ENCODE assay signal across 42 cellular contexts in the genomic region with DNA sequence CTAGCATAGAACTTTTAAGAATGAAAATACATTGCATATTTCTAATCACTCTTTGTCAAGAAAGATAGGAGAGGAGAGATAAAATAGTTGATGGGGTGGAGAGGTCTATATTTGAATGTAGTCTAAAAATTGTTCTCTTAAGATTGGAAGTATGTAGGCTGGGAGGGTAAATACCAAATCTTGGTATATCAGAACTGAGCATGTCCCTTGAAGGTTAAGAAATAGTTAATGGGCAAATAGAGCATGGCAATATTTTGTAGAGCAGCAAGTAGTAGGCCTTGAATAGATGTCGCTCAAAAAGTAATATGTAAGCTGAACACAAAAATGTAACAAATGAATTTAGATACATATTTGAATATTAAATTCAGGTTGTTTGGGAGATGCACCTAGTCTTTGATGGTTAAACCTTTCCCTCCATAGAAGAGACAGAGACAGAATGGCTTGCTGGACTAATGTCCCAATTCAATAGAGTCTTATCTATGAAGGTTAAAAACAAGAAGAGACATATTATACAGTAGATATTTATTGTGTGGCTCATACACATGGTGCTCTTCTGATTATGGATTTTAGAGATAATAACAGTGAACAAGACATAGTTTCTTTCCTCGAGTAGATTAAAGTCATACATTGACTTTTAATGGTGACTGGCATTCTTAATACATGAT. TPM values are rescaled to one million over a fixed set of nuclear protein-coding genes. Genes with fewer than 3 reads are reported as not detected.
"Had no signal": no experiment of that assay in that cellular context is flagged by ENCODE, and none has a peak within 500 bp of the region (broad histone marks: within the 10 kb centered on the region; RNA-seq: fewer than 3 reads in every experiment).

No MANE protein-coding gene starts in this region.

- ATAC-seq: activated naive CD4-positive, alpha-beta T cell treated with anti-CD3 and anti-CD28 coated beads, Interleukin-2, amount 50 U/mL, for 72 hours; activated naive CD8-positive, alpha-beta T cell treated with anti-CD3 and anti-CD28 coated beads, Interleukin-2, amount 50 U/mL, for 24 hours; activated T-cell treated with anti-CD3 and anti-CD28 coated beads, Interleukin-2, amount 50 U/mL, for 4 hours; activated T-cell treated with anti-CD3 and anti-CD28 coated beads, Interleukin-2, amount 50 U/mL, for 72 hours; activated T-helper 17 cell treated with anti-CD3 and anti-CD28 coated beads, Interleukin-2, amount 50 U/mL, for 72 hours; body of pancreas had no signal

- H3K27ac Mint-ChIP-seq: activated naive CD4-positive, alpha-beta T cell treated with anti-CD3 and anti-CD28 coated beads for 36 hours; activated naive CD4-positive, alpha-beta T cell treated with anti-CD3 and anti-CD28 coated beads, Interleukin-2, amount 10 ng/mL, durations not matched to agents 7 days and 5 days; activated naive CD4-positive, alpha-beta T cell treated with anti-CD3 and anti-CD28 coated beads, Interleukin-2, amount 50 U/mL, for 24 hours; activated naive CD4-positive, alpha-beta T cell treated with anti-CD3 and anti-CD28 coated beads, Interleukin-2, amount 50 U/mL, for 72 hours; activated naive CD8-positive, alpha-beta T cell; activated naive CD8-positive, alpha-beta T cell treated with anti-CD3 and anti-CD28 coated beads for 36 hours; activated naive CD8-positive, alpha-beta T cell treated with anti-CD3 and anti-CD28 coated beads, Interleukin-2, amount 10 ng/mL, durations not matched to agents 7 days and 5 days; activated naive CD8-positive, alpha-beta T cell treated with anti-CD3 and anti-CD28 coated beads, Interleukin-2, amount 50 U/mL, for 24 hours; activated T-cell treated with anti-CD3 and anti-CD28 coated beads, Interleukin-2, amount 50 U/mL, for 24 hours; activated T-cell treated with anti-CD3 and anti-CD28 coated beads, Interleukin-2, amount 50 U/mL, for 72 hours; activated T-helper 1 cell treated with anti-CD3 and anti-CD28 coated beads, Interleukin-12 subunit alpha, Interleukin-12 subunit beta, Interleukin-2, Interleukin-4 antibody, amounts not matched to agents 30 ng/mL and 10 ng/mL and 1 ng/mL, durations not matched to agents 14 hours and 24 hours and 36 hours; activated T-helper 17 cell treated with anti-CD3 and anti-CD28 coated beads, Interleukin-2, amount 50 U/mL, for 72 hours; activated T-helper 2 cell treated with anti-CD3 and anti-CD28 coated beads, Interferon-gamma antibody, Interleukin-2, Interleukin-4, amounts not matched to agents 10 μg/mL and 5 μg/mL and 100 μg/mL, durations not matched to agents 14 hours and 24 hours and 36 hours; brain had no signal

- H3K36me3 Mint-ChIP-seq: activated naive CD4-positive, alpha-beta T cell treated with anti-CD3 and anti-CD28 coated beads, Interleukin-2, amount 10 ng/mL, durations not matched to agents 7 days and 5 days; activated naive CD4-positive, alpha-beta T cell treated with anti-CD3 and anti-CD28 coated beads, Interleukin-2, amount 50 U/mL, for 24 hours; activated naive CD4-positive, alpha-beta T cell treated with anti-CD3 and anti-CD28 coated beads, Interleukin-2, amount 50 U/mL, for 72 hours; activated naive CD8-positive, alpha-beta T cell; activated naive CD8-positive, alpha-beta T cell treated with anti-CD3 and anti-CD28 coated beads for 36 hours; activated naive CD8-positive, alpha-beta T cell treated with anti-CD3 and anti-CD28 coated beads, Interleukin-2, amount 10 ng/mL, durations not matched to agents 7 days and 5 days; brain had no signal

- H3K27me3 Mint-ChIP-seq: activated naive CD4-positive, alpha-beta T cell treated with anti-CD3 and anti-CD28 coated beads, Interleukin-2, amount 10 ng/mL, durations not matched to agents 7 days and 5 days; activated naive CD8-positive, alpha-beta T cell; activated naive CD8-positive, alpha-beta T cell treated with anti-CD3 and anti-CD28 coated beads for 36 hours; activated naive CD8-positive, alpha-beta T cell treated with anti-CD3 and anti-CD28 coated beads, Interleukin-2, amount 10 ng/mL, durations not matched to agents 7 days and 5 days; activated naive CD8-positive, alpha-beta T cell treated with anti-CD3 and anti-CD28 coated beads, Interleukin-2, amount 50 U/mL, for 24 hours; activated T-cell treated with anti-CD3 and anti-CD28 coated beads, Interleukin-2, amount 50 U/mL, for 24 hours; activated T-helper 17 cell treated with anti-CD3 and anti-CD28 coated beads, Interleukin-2, amount 50 U/mL, for 72 hours had no signal

- H3K4me1 Mint-ChIP-seq: activated naive CD4-positive, alpha-beta T cell treated with anti-CD3 and anti-CD28 coated beads, Interleukin-2, amount 10 ng/mL, durations not matched to agents 7 days and 5 days; activated naive CD4-positive, alpha-beta T cell treated with anti-CD3 and anti-CD28 coated beads, Interleukin-2, amount 50 U/mL, for 24 hours; activated naive CD8-positive, alpha-beta T cell treated with anti-CD3 and anti-CD28 coated beads for 36 hours; activated naive CD8-positive, alpha-beta T cell treated with anti-CD3 and anti-CD28 coated beads, Interleukin-2, amount 10 ng/mL, durations not matched to agents 7 days and 5 days; activated naive CD8-positive, alpha-beta T cell treated with anti-CD3 and anti-CD28 coated beads, Interleukin-2, amount 50 U/mL, for 24 hours; activated T-helper 17 cell treated with anti-CD3 and anti-CD28 coated beads, Interleukin-2, amount 50 U/mL, for 72 hours; brain; central memory CD8-positive, alpha-beta T cell had no signal

- H3K9me3 Mint-ChIP-seq: activated naive CD4-positive, alpha-beta T cell treated with anti-CD3 and anti-CD28 coated beads for 36 hours; activated naive CD4-positive, alpha-beta T cell treated with anti-CD3 and anti-CD28 coated beads, Interleukin-2, amount 10 ng/mL, durations not matched to agents 7 days and 5 days; activated naive CD4-positive, alpha-beta T cell treated with anti-CD3 and anti-CD28 coated beads, Interleukin-2, amount 50 U/mL, for 24 hours; activated naive CD4-positive, alpha-beta T cell treated with anti-CD3 and anti-CD28 coated beads, Interleukin-2, amount 50 U/mL, for 72 hours; activated naive CD8-positive, alpha-beta T cell treated with anti-CD3 and anti-CD28 coated beads for 36 hours; activated naive CD8-positive, alpha-beta T cell treated with anti-CD3 and anti-CD28 coated beads, Interleukin-2, amount 10 ng/mL, durations not matched to agents 7 days and 5 days; activated naive CD8-positive, alpha-beta T cell treated with anti-CD3 and anti-CD28 coated beads, Interleukin-2, amount 50 U/mL, for 24 hours; activated T-cell treated with anti-CD3 and anti-CD28 coated beads, Interleukin-2, amount 50 U/mL, for 24 hours; activated T-cell treated with anti-CD3 and anti-CD28 coated beads, Interleukin-2, amount 50 U/mL, for 4 hours; activated T-cell treated with anti-CD3 and anti-CD28 coated beads, Interleukin-2, amount 50 U/mL, for 72 hours; activated T-helper 1 cell treated with anti-CD3 and anti-CD28 coated beads, Interleukin-12 subunit alpha, Interleukin-12 subunit beta, Interleukin-2, Interleukin-4 antibody, amounts not matched to agents 30 ng/mL and 10 ng/mL and 1 ng/mL, durations not matched to agents 14 hours and 24 hours and 36 hours; activated T-helper 17 cell treated with anti-CD3 and anti-CD28 coated beads, Interleukin-2, amount 50 U/mL, for 72 hours; activated T-helper 2 cell treated with anti-CD3 and anti-CD28 coated beads, Interferon-gamma antibody, Interleukin-2, Interleukin-4, amounts not matched to agents 10 μg/mL and 5 μg/mL and 100 μg/mL, durations not matched to agents 14 hours and 24 hours and 36 hours; brain; central memory CD8-positive, alpha-beta T cell had no signal

- DNase-seq: activated effector memory CD4-positive, alpha-beta T cell treated with anti-CD3 and anti-CD28 coated beads, Interleukin-2, amount 50 U/mL, for 16 hours; activated effector memory CD4-positive, alpha-beta T cell treated with Interleukin-2 at 50 U/mL for 16 hours; activated gamma-delta T cell; activated gamma-delta T cell treated with Interleukin-2 at 50 U/mL for 16 hours; activated naive CD4-positive, alpha-beta T cell; activated naive CD4-positive, alpha-beta T cell treated with anti-CD3 and anti-CD28 coated beads for 36 hours; activated naive CD4-positive, alpha-beta T cell treated with anti-CD3 and anti-CD28 coated beads, Interleukin-2, amount 10 ng/mL, durations not matched to agents 7 days and 5 days; activated naive CD4-positive, alpha-beta T cell treated with anti-CD3 and anti-CD28 coated beads, Interleukin-2, amount 50 U/mL, for 16 hours; activated naive CD4-positive, alpha-beta T cell treated with Interleukin-2 at 50 U/mL for 16 hours; activated naive CD8-positive, alpha-beta T cell treated with anti-CD3 and anti-CD28 coated beads for 36 hours; activated naive CD8-positive, alpha-beta T cell treated with anti-CD3 and anti-CD28 coated beads, Interleukin-2, amount 10 ng/mL, durations not matched to agents 7 days and 5 days; activated naive CD8-positive, alpha-beta T cell treated with anti-CD3 and anti-CD28 coated beads, Interleukin-2, amount 50 U/mL, for 24 hours; activated T-cell treated with anti-CD3 and anti-CD28 coated beads, Interleukin-2, amount 50 U/mL, for 1 hour; activated T-cell treated with anti-CD3 and anti-CD28 coated beads, Interleukin-2, amount 50 U/mL, for 24 hours; activated T-cell treated with anti-CD3 and anti-CD28 coated beads, Interleukin-2, amount 50 U/mL, for 4 hours; activated T-cell treated with anti-CD3 and anti-CD28 coated beads, Interleukin-2, amount 50 U/mL, for 48 hours; activated T-cell treated with anti-CD3 and anti-CD28 coated beads, Interleukin-2, amount 50 U/mL, for 72 hours; adrenal gland; amniotic stem cell; amygdala; anterior cingulate cortex; aorta; body of pancreas; brain microvascular endothelial cell; central memory CD4-positive, alpha-beta T cell; cerebellar nuclear complex had no signal

- H3K27ac ChIP-seq: adrenal gland, ascending aorta, body of pancreas, brain microvascular endothelial cell, breast epithelium, cardiac muscle cell had no signal

- H3K36me3 ChIP-seq: adrenal gland, ascending aorta, brain microvascular endothelial cell, breast epithelium, cardiac muscle cell had no signal

- H3K27me3 ChIP-seq: adrenal gland, ascending aorta, body of pancreas, brain microvascular endothelial cell, breast epithelium, cardiac muscle cell had no signal

- H3K4me1 ChIP-seq: adrenal gland, ascending aorta, breast epithelium had no signal

- H3K4me3 ChIP-seq: adrenal gland, ascending aorta, body of pancreas, breast epithelium, cardiac muscle cell had no signal

- FAIRE-seq: astrocyte, bronchial epithelial cell had no signal

- H3K9me3 ChIP-seq: adrenal gland, ascending aorta, body of pancreas, breast epithelium had no signal

- H3K4me3 Mint-ChIP-seq: activated naive CD4-positive, alpha-beta T cell treated with anti-CD3 and anti-CD28 coated beads for 36 hours; activated naive CD4-positive, alpha-beta T cell treated with anti-CD3 and anti-CD28 coated beads, Interleukin-2, amount 10 ng/mL, durations not matched to agents 7 days and 5 days; activated naive CD4-positive, alpha-beta T cell treated with anti-CD3 and anti-CD28 coated beads, Interleukin-2, amount 50 U/mL, for 24 hours; activated naive CD8-positive, alpha-beta T cell; activated naive CD8-positive, alpha-beta T cell treated with anti-CD3 and anti-CD28 coated beads for 36 hours; activated naive CD8-positive, alpha-beta T cell treated with anti-CD3 and anti-CD28 coated beads, Interleukin-2, amount 10 ng/mL, durations not matched to agents 7 days and 5 days; activated naive CD8-positive, alpha-beta T cell treated with anti-CD3 and anti-CD28 coated beads, Interleukin-2, amount 50 U/mL, for 24 hours; activated T-cell treated with anti-CD3 and anti-CD28 coated beads, Interleukin-2, amount 50 U/mL, for 24 hours; activated T-cell treated with anti-CD3 and anti-CD28 coated beads, Interleukin-2, amount 50 U/mL, for 4 hours; activated T-cell treated with anti-CD3 and anti-CD28 coated beads, Interleukin-2, amount 50 U/mL, for 72 hours; activated T-helper 1 cell treated with anti-CD3 and anti-CD28 coated beads, Interleukin-12 subunit alpha, Interleukin-12 subunit beta, Interleukin-2, Interleukin-4 antibody, amounts not matched to agents 30 ng/mL and 10 ng/mL and 1 ng/mL, durations not matched to agents 14 hours and 24 hours and 36 hours; activated T-helper 17 cell treated with anti-CD3 and anti-CD28 coated beads, Interleukin-2, amount 50 U/mL, for 72 hours; brain; central memory CD8-positive, alpha-beta T cell had no signal

RNA-seq across cellular contexts. Expression of gene ALB, which starts 12.5 kb away (rescaled TPM):
- total RNA-seq: activated naive CD4-positive, alpha-beta T cell treated with anti-CD3 and anti-CD28 coated beads for 36 hours; activated naive CD4-positive, alpha-beta T cell treated with anti-CD3 and anti-CD28 coated beads, Interleukin-2, amount 50 U/mL, for 72 hours; activated naive CD8-positive, alpha-beta T cell treated with anti-CD3 and anti-CD28 coated beads for 36 hours; activated naive CD8-positive, alpha-beta T cell treated with anti-CD3 and anti-CD28 coated beads, Interleukin-2, amount 10 ng/mL, durations not matched to agents 7 days and 5 days; activated T-helper 1 cell treated with anti-CD3 and anti-CD28 coated beads, Interleukin-12 subunit alpha, Interleukin-12 subunit beta, Interleukin-2, Interleukin-4 antibody, amounts not matched to agents 30 ng/mL and 10 ng/mL and 1 ng/mL, durations not matched to agents 14 hours and 24 hours and 36 hours; activated T-helper 17 cell treated with anti-CD3 and anti-CD28 coated beads, Interleukin-2, amount 50 U/mL, for 72 hours; activated T-helper 2 cell treated with anti-CD3 and anti-CD28 coated beads, Interferon-gamma antibody, Interleukin-2, Interleukin-4, amounts not matched to agents 10 μg/mL and 5 μg/mL and 100 μg/mL, durations not matched to agents 14 hours and 24 hours and 36 hours; astrocyte; bronchial epithelial cell; cardiac septum; chondrocyte had no signal

RNA-seq across cellular contexts. Expression of gene AFP, which starts 19.5 kb away (rescaled TPM):
- total RNA-seq: activated naive CD4-positive, alpha-beta T cell treated with anti-CD3 and anti-CD28 coated beads for 36 hours; activated naive CD4-positive, alpha-beta T cell treated with anti-CD3 and anti-CD28 coated beads, Interleukin-2, amount 50 U/mL, for 72 hours; activated naive CD8-positive, alpha-beta T cell treated with anti-CD3 and anti-CD28 coated beads for 36 hours; activated naive CD8-positive, alpha-beta T cell treated with anti-CD3 and anti-CD28 coated beads, Interleukin-2, amount 10 ng/mL, durations not matched to agents 7 days and 5 days; activated T-cell treated with anti-CD3 and anti-CD28 coated beads, Interleukin-2, amount 50 U/mL, for 72 hours; activated T-helper 1 cell treated with anti-CD3 and anti-CD28 coated beads, Interleukin-12 subunit alpha, Interleukin-12 subunit beta, Interleukin-2, Interleukin-4 antibody, amounts not matched to agents 30 ng/mL and 10 ng/mL and 1 ng/mL, durations not matched to agents 14 hours and 24 hours and 36 hours; activated T-helper 17 cell treated with anti-CD3 and anti-CD28 coated beads, Interleukin-2, amount 50 U/mL, for 72 hours; activated T-helper 2 cell treated with anti-CD3 and anti-CD28 coated beads, Interferon-gamma antibody, Interleukin-2, Interleukin-4, amounts not matched to agents 10 μg/mL and 5 μg/mL and 100 μg/mL, durations not matched to agents 14 hours and 24 hours and 36 hours; ascending aorta; body of pancreas; bronchial epithelial cell; cardiac septum; chondrocyte had no signal
- polyA plus RNA-seq: adipose tissue, aorta had no signal
